Comparison of ENCODE assay signal across 8 cellular contexts in genomic region chr12:82358200-82359114, GRCh38. TPM values are rescaled to one million over a fixed set of nuclear protein-coding genes. Genes with fewer than 3 reads are reported as not detected.
DNase-seq lines count a peak whose midpoint lies in the region; ATAC-seq and TF ChIP-seq lines count a peak whose summit lies in the region.

CCDC59 (minus strand) TSS chr12:82358387; CDS start chr12:82358376, 11 bp downstream.
METTL25 (plus strand) TSS chr12:82358529; CDS start chr12:82358566, 37 bp downstream.

- peak; percentile 94 for TF ChIP-seq POLR2A in GM19099 (IDR thresholded peaks at IDR 0.05; ENCODE audit: extremely low read depth, insufficient read length, low read depth)

- H3K27me3 ChIP-seq in BE2C, result no peaks in the 10 kb centered on the region

- H3K36me3 ChIP-seq in BE2C, result peaks cover 31% of the 10 kb centered on the region

- H3K9me3 ChIP-seq in BE2C, result no peaks in the 10 kb centered on the region

- TF ChIP-seq CTCF in BE2C (IDR thresholded peaks at IDR 0.05; ENCODE audit: low read depth, low read length) (peak; percentile 81), choroid plexus epithelial cell (conservative IDR thresholded peaks at IDR 0.05; ENCODE audit: low read depth, low read length) (peak; percentile 83)

- DNase-seq in BE2C (peak; percentile 95), NCI-H460 (ENCODE audit: extremely low read depth, low read depth) (peak; percentile 98), choroid plexus epithelial cell (ENCODE audit: low read depth) (peak; percentile 99), kidney glomerular epithelial cell (lab: John Stamatoyannopoulos, UW) (peak; percentile 95)
- peak; percentile 93 to 97 for DNase-seq in activated CD4-positive, alpha-beta T cell treated with anti-CD3 and anti-CD28 coated beads for 24 hours (ENCODE audit: low read depth in 2 of 2)
- DNase-seq in stimulated activated CD4-positive, alpha-beta T cell treated with anti-CD3 and anti-CD28 coated beads, Interleukin-1b, Interleukin-23, amount 100 ng/mL, for 1 hour (ENCODE audit: low read depth in 2 of 2), result peak; percentile 95 to 97

- H3K4me3 ChIP-seq in BE2C (ENCODE audit: low read depth, low read length) (peak within 1 kb of the TSS; percentile 81), choroid plexus epithelial cell (ENCODE audit: low read depth, low read length) (peak within 1 kb of the TSS; percentile 79)

- H3K4me1 ChIP-seq in BE2C, result no peaks in the 10 kb centered on the region

- ATAC-seq in HG03432 (IDR thresholded peaks at IDR 0.05; ENCODE audit: unreplicated experiment), result peak; percentile 94

RNA-seq across cellular contexts. Expression of gene CCDC59, which starts in this region (rescaled TPM):
- polyA plus RNA-seq in BE2C (2012; ENCODE audit: insufficient read depth, insufficient read length, low read depth), result 102 TPM
- 135 and 141 TPM in 2 replicates for total RNA-seq in NCI-H460 (2014; rRNA removed; shearing (Covaris generic))
- 110 and 125 TPM in 2 replicates for polyA plus RNA-seq in NCI-H460 (2014; cell fraction: nucleus; rRNA removed)

RNA-seq across cellular contexts. Expression of gene METTL25, which starts in this region (rescaled TPM):
- 1.6 TPM for polyA plus RNA-seq in BE2C (2012; ENCODE audit: insufficient read depth, insufficient read length, low read depth)
- 3.4 and 6.3 TPM in 2 replicates for total RNA-seq in NCI-H460 (2014; rRNA removed; shearing (Covaris generic))
- 5.0 and 13.3 TPM in 2 replicates for polyA plus RNA-seq in NCI-H460 (2014; cell fraction: nucleus; rRNA removed)

Comparison
In these comparisons a context has a peak if more than half of its experiments do, and no peak if none do; other contexts are left out.
1. Peak in every context shown above with its lines: DNase-seq, ATAC-seq and H3K4me3 ChIP-seq.